In the genomic region with DNA sequence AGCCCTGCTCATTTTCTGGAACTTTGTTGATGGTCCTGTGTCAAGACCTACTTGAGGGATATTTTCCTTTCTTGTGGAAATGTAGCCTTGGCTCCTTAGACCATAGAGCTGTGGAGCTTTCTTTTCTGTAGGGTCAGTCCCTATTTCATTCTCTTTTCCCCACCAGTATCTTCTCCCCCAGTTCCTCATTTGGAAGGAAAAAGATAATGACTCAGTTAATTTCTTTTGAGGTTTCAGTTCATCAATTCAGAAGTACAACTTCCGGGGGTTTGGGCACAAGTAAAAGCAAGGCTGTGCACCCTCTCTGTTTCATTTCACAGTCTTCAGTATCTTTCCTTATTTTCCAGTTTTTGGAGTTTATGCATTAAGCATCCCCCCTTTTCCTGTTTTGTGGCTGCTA, we compare ENCODE assay signal across 9 cellular contexts.
DNase-seq lines count a peak whose midpoint lies in the region; ATAC-seq and TF ChIP-seq lines count a peak whose summit lies in the region.
"Had no signal": no experiment of that assay in that cellular context is flagged by ENCODE, and none has a peak within 500 bp of the region (broad histone marks: within the 10 kb centered on the region; RNA-seq: fewer than 3 reads in every experiment).

No MANE protein-coding gene starts in this region.

- no peak overlapping the region for H2BK120ac ChIP-seq in mesendoderm (ENCODE audit: low read depth, low read length)

- H2BK15ac ChIP-seq in mesendoderm (replicated peaks; ENCODE audit: low read depth), result no peak overlapping the region

- H3K79me2 ChIP-seq in ACC112 (ENCODE audit: control insufficient read depth, insufficient read depth, low read length, unreplicated experiment) (no peaks in the 10 kb centered on the region), mesendoderm (ENCODE audit: control insufficient read depth, insufficient read depth, low read length) (no peaks in the 10 kb centered on the region)

- H3K36me3 Mint-ChIP-seq in activated naive CD8-positive, alpha-beta T cell, result peaks cover 32% of the 10 kb centered on the region

- H4K5ac ChIP-seq in mesendoderm (ENCODE audit: low read length), result no peak overlapping the region

- no peak overlapping the region for H3K4me2 ChIP-seq in mesendoderm (ENCODE audit: low read length)

- H2AFZ ChIP-seq in ACC112 (ENCODE audit: low read length, unreplicated experiment), result peak overlapping the region; percentile 33

- H3K79me1 ChIP-seq in mesendoderm (ENCODE audit: low read length), result no peaks in the 10 kb centered on the region

- H3K9me3 ChIP-seq in BE2C (no peaks in the 10 kb centered on the region), tibial artery (no peaks in the 10 kb centered on the region)

- no peak overlapping the region for H3K4me3 ChIP-seq in ACC112 (ENCODE audit: low read depth, low read length)
- H3K4me3 ChIP-seq in BE2C (ENCODE audit: low read depth, low read length), result no peak overlapping the region
- no peak overlapping the region for H3K4me3 ChIP-seq in mesendoderm (ENCODE audit: low read length)
- H3K4me3 ChIP-seq in tibial artery, result no peak overlapping the region

- H3K27ac Mint-ChIP-seq in activated naive CD8-positive, alpha-beta T cell, result peak overlapping the region; percentile 90

- TF ChIP-seq CTCF in BE2C (IDR thresholded peaks at IDR 0.05; ENCODE audit: low read depth, low read length) (no peak), tibial artery (IDR thresholded peaks at IDR 0.05) (no peak)

- no peaks in the 10 kb centered on the region for H3K36me3 ChIP-seq in ACC112 (ENCODE audit: insufficient read depth, low read length)
- H3K36me3 ChIP-seq in BE2C, result no peaks in the 10 kb centered on the region
- H3K36me3 ChIP-seq in mesendoderm (ENCODE audit: control insufficient read depth, insufficient read depth, low read length), result no peaks in the 10 kb centered on the region
- no peaks in the 10 kb centered on the region for H3K36me3 ChIP-seq in tibial artery

- H3K9me3 Mint-ChIP-seq in activated naive CD8-positive, alpha-beta T cell (ENCODE audit: low read depth), result peaks cover 20% of the 10 kb centered on the region

- ATAC-seq in GM18907 (IDR thresholded peaks at IDR 0.05; ENCODE audit: unreplicated experiment) (peak; percentile 79), HG03432 (IDR thresholded peaks at IDR 0.05; ENCODE audit: unreplicated experiment) (peak; percentile 80)

- H3K56ac ChIP-seq in mesendoderm (ENCODE audit: low read length), result no peak overlapping the region

- H3K4me1 ChIP-seq in ACC112 (ENCODE audit: control insufficient read depth, insufficient read depth, low read length, unreplicated experiment), result peaks cover 25% of the 10 kb centered on the region
- no peaks in the 10 kb centered on the region for H3K4me1 ChIP-seq in BE2C
- no peaks in the 10 kb centered on the region for H3K4me1 ChIP-seq in mesendoderm (ENCODE audit: control insufficient read depth, low read depth, low read length)
- no peaks in the 10 kb centered on the region for H3K4me1 ChIP-seq in tibial artery

- H3K9ac ChIP-seq in mesendoderm (ENCODE audit: low read length), result no peak overlapping the region

- no peak overlapping the region for H3K23ac ChIP-seq in mesendoderm (ENCODE audit: low read length)

- intact Hi-C loops in tibial artery (cut with DNase I; ENCODE audit: low total_unique reads), result no loop called here

- DNase-seq in NAMALWA (ENCODE audit: low spot score) (no peak), BE2C (no peak), mesendoderm (no peak), tibial artery (no peak)
- DNase-seq: NCI-H69 had no signal

- H3K27me3 ChIP-seq in ACC112 (ENCODE audit: insufficient read depth, low read length) (no peaks in the 10 kb centered on the region), BE2C (no peaks in the 10 kb centered on the region), mesendoderm (ENCODE audit: insufficient read depth, low read length, poor library complexity) (no peaks in the 10 kb centered on the region), tibial artery (no peaks in the 10 kb centered on the region)

- H4K8ac ChIP-seq in mesendoderm (ENCODE audit: low read depth, low read length), result no peak overlapping the region

- WGBS in mesendoderm (ENCODE audit: extremely low coverage, insufficient coverage, low lambda C conversion rate), result no CpG with 5 or more reads among the region's 1 CpG

- peaks cover 55% of the 10 kb centered on the region for H3K4me1 Mint-ChIP-seq in activated naive CD8-positive, alpha-beta T cell (ENCODE audit: low read depth)

- H3K18ac ChIP-seq in mesendoderm (ENCODE audit: low read length), result no peak overlapping the region

- peak overlapping the region; percentile 83 for H3K4me3 Mint-ChIP-seq in activated naive CD8-positive, alpha-beta T cell

- H3K4ac ChIP-seq in mesendoderm (ENCODE audit: low read depth, low read length), result no peak overlapping the region

- no peak overlapping the region for H3K27ac ChIP-seq in ACC112 (ENCODE audit: low read depth, low read length)
- H3K27ac ChIP-seq in mesendoderm (ENCODE audit: low read depth, low read length), result no peak overlapping the region
- H3K27ac ChIP-seq in tibial artery, result no peak overlapping the region

- H2BK5ac ChIP-seq in mesendoderm (ENCODE audit: low read length), result no peak overlapping the region

- H3K27me3 Mint-ChIP-seq in activated naive CD8-positive, alpha-beta T cell, result no peaks in the 10 kb centered on the region

- H2AK5ac ChIP-seq in mesendoderm (ENCODE audit: low read length), result no peak overlapping the region
